ENCODE assay signal across 8 cellular contexts in the genomic region with DNA sequence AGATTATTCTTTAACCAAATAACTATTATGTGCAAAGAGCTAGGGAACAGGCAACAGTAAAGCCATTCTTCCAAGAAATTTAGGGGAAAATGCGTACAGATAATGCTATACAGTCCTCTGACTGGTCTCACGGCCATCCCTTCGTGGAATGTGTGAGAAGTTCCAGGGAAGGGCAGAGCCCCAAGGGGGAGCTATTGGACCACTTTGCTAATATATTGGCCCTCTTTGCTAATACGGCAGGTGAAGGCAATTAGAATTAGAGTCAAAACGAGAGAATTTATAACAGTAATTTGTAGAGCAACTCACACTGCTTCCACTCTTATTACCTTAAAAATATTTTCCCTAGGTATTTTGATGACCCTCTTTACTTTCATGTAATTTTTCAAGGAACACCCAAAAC.
DNase-seq lines count a peak whose midpoint lies in the region; ATAC-seq, FAIRE-seq and TF ChIP-seq lines count a peak whose summit lies in the region.

No MANE protein-coding gene starts in this region.

- 45 to 64% (median 53%) methylated on average over 5 of the region's 5 CpGs for WGBS in spleen, 5 donors

- POLR2A ChIA-PET in endothelial cell of umbilical vein (lab: Charles Lee), result no interaction called here

- CTCF ChIA-PET in endothelial cell of umbilical vein (lab: Charles Lee), result interaction anchor here (0.6 to 5.2 kb wide), 17 partner anchors 9 to 1687 kb away, joined by 3 to 105 read pairs (median 4); a partner anchor contains a TSS

- no peaks in the 10 kb centered on the region for H3K9me1 ChIP-seq in endothelial cell of umbilical vein (replicated peaks; ENCODE audit: control insufficient read depth, extremely low read depth, insufficient read depth, low read length)

- TF ChIP-seq CTCF in C4-2B (conservative IDR thresholded peaks at IDR 0.05) (peak; percentile 75), endothelial cell of umbilical vein (IDR thresholded peaks at IDR 0.05; ENCODE audit: extremely low read depth in 1 of 2, insufficient read depth in 1 of 2, low read depth in 1 of 2, low read length in 2 of 2) (peak; percentile 55 to 64), spleen (IDR thresholded peaks at IDR 0.05 in 8 of 11, conservative IDR thresholded peaks at IDR 0.05 in 3 of 11) (peak in 6 of 11 experiments; percentile 6 to 28 (median 23))

- no peaks in the 10 kb centered on the region for H3K27me3 ChIP-seq in endothelial cell of umbilical vein (ENCODE audit: control insufficient read depth in 2 of 2, insufficient read depth in 2 of 2, low read length in 2 of 2)
- peaks cover 0 to 26% (median 6%) of the 10 kb centered on the region in 7 donors for H3K27me3 ChIP-seq in spleen (replicated peaks in 1 of 7)

- BruUV-seq in endothelial cell of umbilical vein (replicated peaks; lab: Mats Ljungman, UMichigan), result no TSS peak

- H3K9me3 ChIP-seq in endothelial cell of umbilical vein (replicated peaks; ENCODE audit: control insufficient read depth, insufficient read depth, low read length) (no peaks in the 10 kb centered on the region), spleen (no peaks in the 10 kb centered on the region)

- intact Hi-C loops in endothelial cell of umbilical vein (cut with micrococcal nuclease), result no loop called here
- intact Hi-C loops in spleen (cut with DNase I; ENCODE audit: low total_unique reads), result no loop called here

- no peak overlapping the region for H2AFZ ChIP-seq in endothelial cell of umbilical vein (ENCODE audit: low read depth, low read length)

- H3K4me2 ChIP-seq in endothelial cell of umbilical vein (ENCODE audit: insufficient read depth, low read length), result no peak overlapping the region

- H3K4me3 ChIP-seq in endothelial cell of umbilical vein (replicated peaks in 1 of 3; ENCODE audit: insufficient read depth in 1 of 3, low read depth in 1 of 3, low read length in 3 of 3) (no peak overlapping the region), spleen (no peak overlapping the region)

- H3K27ac ChIP-seq in C4-2B, result no peak overlapping the region
- no peak overlapping the region for H3K27ac ChIP-seq in endothelial cell of umbilical vein (ENCODE audit: insufficient read depth, low read depth, low read length)
- H3K27ac ChIP-seq in spleen, result no peak overlapping the region

- H3K36me3 ChIP-seq in endothelial cell of umbilical vein (ENCODE audit: control insufficient read depth in 2 of 2, extremely low read depth in 1 of 2, insufficient read depth in 2 of 2, low read length in 2 of 2) (no peaks in the 10 kb centered on the region), spleen (no peaks in the 10 kb centered on the region)

- peak; percentile 72 for FAIRE-seq in endothelial cell of umbilical vein (lab: Jason Lieb, UNC)

- no peak for TF ChIP-seq POLR2A in endothelial cell of umbilical vein (IDR thresholded peaks at IDR 0.05; ENCODE audit: low read depth, low read length)
- no peak for TF ChIP-seq POLR2A in spleen (IDR thresholded peaks at IDR 0.05)

- ATAC-seq in GM21423 (IDR thresholded peaks at IDR 0.05; ENCODE audit: unreplicated experiment) (peak; percentile 37), GM19467 (IDR thresholded peaks at IDR 0.05; ENCODE audit: unreplicated experiment) (no peak), HG02610 (IDR thresholded peaks at IDR 0.05; ENCODE audit: unreplicated experiment) (no peak)

- dilution Hi-C loops in endothelial cell of umbilical vein (cut with MboI; ENCODE audit: extremely low pct_ligation_motif_present, low sequenced_read_pairs), result no loop called here

- H4K20me1 ChIP-seq in endothelial cell of umbilical vein (replicated peaks; ENCODE audit: control insufficient read depth, extremely low read depth, insufficient read depth, low read length), result no peaks in the 10 kb centered on the region

- H3K4me1 ChIP-seq in endothelial cell of umbilical vein (ENCODE audit: control insufficient read depth, extremely low read depth, insufficient read depth, low read length), result peaks cover 4% of the 10 kb centered on the region
- peaks cover 0 to 13% (median 9%) of the 10 kb centered on the region in 6 donors for H3K4me1 ChIP-seq in spleen

- DNase-seq in NCI-H748 treated with DMSO at 0.1 percent for 48 hours (lab: John Stamatoyannopoulos, UW), result peak; percentile 32
- peak; percentile 45 for DNase-seq in endothelial cell of umbilical vein (ENCODE audit: low read depth, low spot score)
- DNase-seq in spleen, result no peak
- no peak for DNase-seq in NCI-H2029 (lab: John Stamatoyannopoulos, UW)

- H3K79me2 ChIP-seq in endothelial cell of umbilical vein (ENCODE audit: control insufficient read depth, insufficient read depth, low read length), result no peaks in the 10 kb centered on the region

- no peak overlapping the region for H3K9ac ChIP-seq in endothelial cell of umbilical vein (replicated peaks; ENCODE audit: extremely low read depth, insufficient read depth, low read length)

TF ChIP-seq in endothelial cell of umbilical vein, 7 proteins besides CTCF, POLR2A, EP300 and RAD21:
- TF ChIP-seq FOS (IDR thresholded peaks at IDR 0.05; ENCODE audit: borderline replicate concordance, insufficient read depth, low read length) (no peak), JUN (IDR thresholded peaks at IDR 0.05; ENCODE audit: borderline replicate concordance, insufficient read depth, insufficient read length, low read depth) (no peak), MYC (IDR thresholded peaks at IDR 0.05; ENCODE audit: low read depth, low read length) (no peak), GATA2 (IDR thresholded peaks at IDR 0.05; ENCODE audit: insufficient read depth, insufficient read length, low read depth, low read length) (no peak), EZH2 (IDR thresholded peaks at IDR 0.05; ENCODE audit: borderline replicate concordance, low read depth, low read length, severe bottlenecking) (no peak), POLR2AphosphoS5 (IDR thresholded peaks at IDR 0.05; ENCODE audit: insufficient read depth, low read depth, low read length) (no peak)
- TF ChIP-seq, protein P1, sequence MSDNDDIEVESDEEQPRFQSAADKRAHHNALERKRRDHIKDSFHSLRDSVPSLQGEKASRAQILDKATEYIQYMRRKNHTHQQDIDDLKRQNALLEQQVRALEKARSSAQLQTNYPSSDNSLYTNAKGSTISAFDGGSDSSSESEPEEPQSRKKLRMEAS (IDR thresholded peaks at IDR 0.05; ENCODE audit: insufficient read depth, insufficient read length), result no peak

Comparison
In these comparisons a context has a peak if more than half of its experiments do, and no peak if none do; other contexts are left out.
1. CTCF ChIP-seq: peak in every context shown above with its lines; median percentile 75 in C4-2B; 60 in endothelial cell of umbilical vein; 23 in spleen.
2. DNase-seq: peak in NCI-H748 treated with DMSO at 0.1 percent for 48 hours (single experiment) and endothelial cell of umbilical vein (single experiment); none in spleen (single experiment) and NCI-H2029 (single experiment).